8 cellular contexts compared by ENCODE assay signal in genomic region chr1:228173528-228174481, GRCh38. TPM values are rescaled to one million over a fixed set of nuclear protein-coding genes. Genes with fewer than 3 reads are reported as not detected.
DNase-seq lines count a peak whose midpoint lies in the region; ATAC-seq and TF ChIP-seq lines count a peak whose summit lies in the region.
"Not testable (repeated sequence)": the region's sequence is repeated elsewhere in the genome, so short reads cannot be mapped to it uniquely, and the experiment has no call there.

No MANE protein-coding gene starts in this region.

- peaks cover 0 to 12% of the 10 kb centered on the region in 2 donors for H3K36me3 ChIP-seq in psoas muscle (ENCODE audit: insufficient read depth in 1 of 2, low read depth in 1 of 2)

- H3K27ac ChIP-seq in psoas muscle, result not testable (repeated sequence)

- H3K4me3 Mint-ChIP-seq in CD14-positive monocyte, T-helper 17 cell: not testable (repeated sequence)

- H3K27ac Mint-ChIP-seq in CD14-positive monocyte, result peak overlapping the region in 4 of 7 donors; percentile 13 to 89 (median 43)
- peak overlapping the region; percentile 39 for H3K27ac Mint-ChIP-seq in T-helper 17 cell

- WGBS in psoas muscle, 3 donors, result 61 to 76% (median 76%) methylated on average over 26 to 35 of the region's 69 CpGs

- H3K9me3 ChIP-seq in T-helper 17 cell (ENCODE audit: control insufficient read depth, low read length, poor library complexity, severe bottlenecking); psoas muscle: not testable (repeated sequence)

- H3K4me1 ChIP-seq in psoas muscle, result not testable (repeated sequence)

- not testable (repeated sequence) for H3K27me3 ChIP-seq in psoas muscle (ENCODE audit: insufficient read depth in 3 of 3, low read length in 2 of 3)

- DNase-seq in CD14-positive monocyte (ENCODE audit: low spot score), result not testable (repeated sequence)
- DNase-seq in NCI-H526 treated with DMSO at 0.1 percent for 48 hours (lab: John Stamatoyannopoulos, UW) (peak; percentile 2), T-helper 17 cell (peak in 2 of 3 donors; percentile 42 to 48), activated T-cell treated with anti-CD3 and anti-CD28 coated beads for 24 hours (ENCODE audit: low read depth) (peak; percentile 26), ecto neural progenitor cell (ENCODE audit: low spot score) (peak; percentile 73), islet precursor cell (peak; percentile 82), psoas muscle (peak in 1 of 2 donors; percentile 41)

- H3K9me3 Mint-ChIP-seq in CD14-positive monocyte, result not testable (repeated sequence)

- TF ChIP-seq CTCF in CD14-positive monocyte (IDR thresholded peaks at IDR 0.05); psoas muscle (IDR thresholded peaks at IDR 0.05): not testable (repeated sequence)

- intact Hi-C loops in CD14-positive monocyte (cut with micrococcal nuclease), result loop anchor here in 1 of 2 donors (5.0 kb wide), 1 partner anchor 387 kb away; no protein-coding TSS in a partner anchor
- intact Hi-C loops in psoas muscle (cut with DNase I), result not testable (repeated sequence)

- H3K36me3 Mint-ChIP-seq in CD14-positive monocyte; T-helper 17 cell (ENCODE audit: low read depth): not testable (repeated sequence)

- not testable (repeated sequence) for H3K4me3 ChIP-seq in psoas muscle

- ATAC-seq in HG03280 (IDR thresholded peaks at IDR 0.05; ENCODE audit: unreplicated experiment), result peak; percentile 40
- peak; percentile 55 for ATAC-seq in T-helper 17 cell
- ATAC-seq in psoas muscle, result peak; percentile 45 to 67 (median 54)

- H3K27me3 Mint-ChIP-seq in CD14-positive monocyte (ENCODE audit: low read depth in 3 of 3); T-helper 17 cell: not testable (repeated sequence)

- H3K4me1 Mint-ChIP-seq in CD14-positive monocyte, result peaks cover 20% of the 10 kb centered on the region
- peaks cover 10% of the 10 kb centered on the region for H3K4me1 Mint-ChIP-seq in T-helper 17 cell

RNA-seq across cellular contexts. Expression of gene IBA57, which starts 8.2 kb away (rescaled TPM):
- polyA plus RNA-seq in CD14-positive monocyte (1 to 10 TPM; 1.6 to 2.1 TPM), psoas muscle (10 to 100 TPM in 2 of 3 donors, 1 to 10 TPM in 1; 7.7 to 16.0 (median 11.5) TPM)
- total RNA-seq in T-helper 17 cell (10 to 100 TPM; 16.3 to 18.2 TPM), psoas muscle (10 to 100 TPM; 11.3 to 26.2 (median 17.8) TPM)

RNA-seq across cellular contexts. Expression of gene GJC2, which starts 24.1 kb away (rescaled TPM):
- polyA plus RNA-seq in CD14-positive monocyte (not detected), psoas muscle (under 1 TPM; 0.19 to 0.40 (median 0.20) TPM)
- total RNA-seq in T-helper 17 cell (1 to 10 TPM in 1 of 2 donors, under 1 TPM in 1; 0.94 to 1.9 TPM), psoas muscle (under 1 TPM; 0.37 to 0.92 (median 0.52) TPM)

RNA-seq across cellular contexts. Expression of gene GUK1, which starts 33.7 kb away (rescaled TPM):
- polyA plus RNA-seq in CD14-positive monocyte (100 to 1,000 TPM; 262 to 316 TPM), psoas muscle (100 to 1,000 TPM; 161 to 271 (median 166) TPM)
- total RNA-seq in T-helper 17 cell (100 to 1,000 TPM; 233 to 245 TPM), psoas muscle (100 to 1,000 TPM in 1 of 4 donors, 10 to 100 TPM in 3; 90.2 to 122 (median 92.8) TPM)

RNA-seq across cellular contexts. Expression of gene OBSCN, which starts 34.0 kb away (rescaled TPM):
- polyA plus RNA-seq in CD14-positive monocyte, result under 1 TPM; 0.57 to 0.76 TPM
- 10 to 100 TPM; 23.1 to 34.2 TPM for total RNA-seq in T-helper 17 cell
- 1,000 to 10,000 TPM; 1,061 to 1,869 (median 1,568) TPM for total RNA-seq in psoas muscle
- 100 to 1,000 TPM; 397 to 658 (median 442) TPM for polyA plus RNA-seq in psoas muscle
